In the genomic region with DNA sequence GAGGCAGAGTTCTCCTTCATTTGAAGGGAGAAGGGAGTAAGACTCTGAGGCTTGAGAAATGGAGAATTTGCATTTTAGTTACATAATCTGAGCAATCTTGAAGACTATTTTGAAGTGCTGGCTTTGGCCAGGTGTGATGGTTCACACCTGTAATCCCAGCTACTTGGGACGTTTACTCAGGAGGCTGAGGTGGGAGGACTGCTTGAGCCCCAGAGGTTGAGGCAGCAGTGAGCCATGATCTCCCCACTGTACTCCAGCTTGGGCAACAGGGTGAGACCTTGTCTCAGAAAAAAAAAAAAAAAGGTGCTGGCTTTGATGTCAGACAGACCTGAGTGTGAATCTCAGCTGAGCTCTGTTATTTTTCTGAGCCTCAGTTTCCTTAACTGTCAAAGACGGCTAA, we compare ENCODE assay signal across 16 cellular contexts. TPM values are rescaled to one million over a fixed set of nuclear protein-coding genes. Genes with fewer than 3 reads are reported as not detected.
A peak's percentile ranks its signal among the peaks of the same experiment; 100 is the strongest.
DNase-seq lines count a peak whose midpoint lies in the region; ATAC-seq and TF ChIP-seq lines count a peak whose summit lies in the region.
"Had no signal": no experiment of that assay in that cellular context is flagged by ENCODE, and none has a peak within 500 bp of the region (broad histone marks: within the 10 kb centered on the region; RNA-seq: fewer than 3 reads in every experiment).

No MANE protein-coding gene starts in this region.

- no peak for TF ChIP-seq EP300 in tibial nerve (IDR thresholded peaks at IDR 0.05)

- no peak overlapping the region for H3K4me3 Mint-ChIP-seq in activated naive CD4-positive, alpha-beta T cell treated with anti-CD3 and anti-CD28 coated beads, Interleukin-2, amount 10 ng/mL, durations not matched to agents 7 days and 5 days
- H3K4me3 Mint-ChIP-seq in neural crest cell, result peak overlapping the region; percentile 38
- H3K4me3 Mint-ChIP-seq: activated naive CD8-positive, alpha-beta T cell treated with anti-CD3 and anti-CD28 coated beads, Interleukin-2, amount 50 U/mL, for 24 hours had no signal

- intact Hi-C loops in dorsolateral prefrontal cortex (cut with DNase I), result no loop called here

- ATAC-seq in HG02885 (IDR thresholded peaks at IDR 0.05; ENCODE audit: poor library complexity, unreplicated experiment), result no peak
- ATAC-seq in HG02973 (IDR thresholded peaks at IDR 0.05; ENCODE audit: unreplicated experiment), result no peak
- ATAC-seq: A549; activated naive CD8-positive, alpha-beta T cell treated with anti-CD3 and anti-CD28 coated beads, Interleukin-2, amount 50 U/mL, for 24 hours; sciatic nerve; SK-N-SH treated with all-trans-retinoic acid at 6 μM for 48 hours; stimulated activated naive CD8-positive, alpha-beta T cell treated with anti-CD3 and anti-CD28 coated beads, Interleukin-15, amount 100 ng/mL, for 72 hours had no signal

- H3K4me1 ChIP-seq in tibial nerve, result peaks cover 8 to 97% (median 89%) of the 10 kb centered on the region in 4 donors

- no peaks in the 10 kb centered on the region for H3K36me3 Mint-ChIP-seq in activated naive CD4-positive, alpha-beta T cell treated with anti-CD3 and anti-CD28 coated beads, Interleukin-2, amount 10 ng/mL, durations not matched to agents 7 days and 5 days
- no peaks in the 10 kb centered on the region for H3K36me3 Mint-ChIP-seq in neural crest cell (ENCODE audit: low read depth)

- no peaks in the 10 kb centered on the region for H3K9me3 Mint-ChIP-seq in activated naive CD4-positive, alpha-beta T cell treated with anti-CD3 and anti-CD28 coated beads, Interleukin-2, amount 10 ng/mL, durations not matched to agents 7 days and 5 days
- no peaks in the 10 kb centered on the region for H3K9me3 Mint-ChIP-seq in neural crest cell
- H3K9me3 Mint-ChIP-seq: activated naive CD8-positive, alpha-beta T cell treated with anti-CD3 and anti-CD28 coated beads, Interleukin-2, amount 50 U/mL, for 24 hours; stimulated activated naive CD8-positive, alpha-beta T cell treated with anti-CD3 and anti-CD28 coated beads, Interleukin-15, amount 100 ng/mL, for 72 hours had no signal

- no peak for TF ChIP-seq POLR2A in tibial nerve (IDR thresholded peaks at IDR 0.05)

- no peaks in the 10 kb centered on the region for H3K27me3 Mint-ChIP-seq in activated naive CD4-positive, alpha-beta T cell treated with anti-CD3 and anti-CD28 coated beads, Interleukin-2, amount 10 ng/mL, durations not matched to agents 7 days and 5 days
- H3K27me3 Mint-ChIP-seq in neural crest cell (ENCODE audit: low read depth), result no peaks in the 10 kb centered on the region
- H3K27me3 Mint-ChIP-seq: stimulated activated naive CD8-positive, alpha-beta T cell treated with anti-CD3 and anti-CD28 coated beads, Interleukin-15, amount 100 ng/mL, for 72 hours had no signal

- DNase-seq in activated naive CD4-positive, alpha-beta T cell treated with anti-CD3 and anti-CD28 coated beads, Interleukin-2, amount 10 ng/mL, durations not matched to agents 7 days and 5 days, result peak; percentile 18
- no peak for DNase-seq in activated naive CD4-positive, alpha-beta T cell (lab: John Stamatoyannopoulos, UW)
- DNase-seq in dorsolateral prefrontal cortex, result no peak
- no peak for DNase-seq in neural crest cell (ENCODE audit: low read depth, low spot score)
- DNase-seq in tibial nerve (ENCODE audit: low spot score in 2 of 2), result no peak
- no peak for DNase-seq in NCI-H82 treated with DMSO at 0.1 percent for 48 hours (lab: John Stamatoyannopoulos, UW; ENCODE audit: unreplicated experiment)
- DNase-seq: activated naive CD8-positive, alpha-beta T cell treated with anti-CD3 and anti-CD28 coated beads, Interleukin-2, amount 50 U/mL, for 24 hours; MG63; stimulated activated naive CD8-positive, alpha-beta T cell treated with anti-CD3 and anti-CD28 coated beads, Interleukin-15, amount 100 ng/mL, for 72 hours had no signal

- H3K4me1 Mint-ChIP-seq in activated naive CD4-positive, alpha-beta T cell treated with anti-CD3 and anti-CD28 coated beads, Interleukin-2, amount 10 ng/mL, durations not matched to agents 7 days and 5 days, result peaks cover 79% of the 10 kb centered on the region
- H3K4me1 Mint-ChIP-seq in neural crest cell, result peaks cover 68% of the 10 kb centered on the region

- H3K36me3 ChIP-seq in tibial nerve, result no peaks in the 10 kb centered on the region
- H3K36me3 ChIP-seq: MG63 had no signal

- H3K4me3 ChIP-seq in dorsolateral prefrontal cortex, result no peak overlapping the region
- no peak overlapping the region for H3K4me3 ChIP-seq in tibial nerve
- H3K4me3 ChIP-seq: A549, MG63 had no signal

- TF ChIP-seq CTCF in dorsolateral prefrontal cortex (IDR thresholded peaks at IDR 0.05 in 54 of 56, conservative IDR thresholded peaks at IDR 0.05 in 2 of 56; ENCODE audit: low read depth in 1 of 56, partially characterized antibody in 56 of 56) (no peak), neural crest cell (conservative IDR thresholded peaks at IDR 0.05) (no peak), tibial nerve (IDR thresholded peaks at IDR 0.05) (no peak)

- CTCF ChIA-PET in activated naive CD4-positive, alpha-beta T cell treated with anti-CD3 and anti-CD28 coated beads, Interleukin-2, amount 10 ng/mL, durations not matched to agents 7 days and 5 days (lab: Charles Lee), result interaction anchor here (0.7 to 1.5 kb wide), 2 partner anchors 38 to 40 kb away, joined by 3 to 4 read pairs; no protein-coding TSS in a partner anchor

- no peaks in the 10 kb centered on the region for H3K27me3 ChIP-seq in dorsolateral prefrontal cortex
- H3K27me3 ChIP-seq in tibial nerve, result no peaks in the 10 kb centered on the region
- H3K27me3 ChIP-seq: MG63 had no signal

- H3K27ac ChIP-seq in dorsolateral prefrontal cortex (peak overlapping the region; percentile 71 to 100 (median 100)), tibial nerve (peak overlapping the region; percentile 98 to 100 (median 100))

- no peaks in the 10 kb centered on the region for H3K9me3 ChIP-seq in tibial nerve
- H3K9me3 ChIP-seq: A549, MG63 had no signal

- 82 to 85% methylated on average over 2 of the region's 2 CpGs for WGBS in tibial nerve, 2 donors

- no peak overlapping the region for H3K27ac Mint-ChIP-seq in activated naive CD4-positive, alpha-beta T cell treated with anti-CD3 and anti-CD28 coated beads, Interleukin-2, amount 10 ng/mL, durations not matched to agents 7 days and 5 days
- no peak overlapping the region for H3K27ac Mint-ChIP-seq in neural crest cell (ENCODE audit: unreplicated experiment)
- H3K27ac Mint-ChIP-seq: activated naive CD8-positive, alpha-beta T cell treated with anti-CD3 and anti-CD28 coated beads, Interleukin-2, amount 50 U/mL, for 24 hours had no signal

RNA-seq across cellular contexts. Expression of a gene that starts 12.4 kb away (rescaled TPM):
- total RNA-seq in dorsolateral prefrontal cortex, result 1 to 10 TPM in 101 of 120 experiments, under 1 TPM in 19; 0.41 to 7.1 (median 1.6) TPM
- total RNA-seq in neural crest cell, result 2.7 and 2.9 TPM in 2 replicates
- total RNA-seq in tibial nerve, result 1 to 10 TPM in 2 of 4 donors, not detected in 2; 2.2 to 2.9 TPM

RNA-seq across cellular contexts. Expression of a gene that starts 35.8 kb away (rescaled TPM):
- total RNA-seq in dorsolateral prefrontal cortex (100 to 1,000 TPM in 9 of 120 experiments, 10 to 100 TPM in 111; 12.0 to 124 (median 62.9) TPM), neural crest cell (39.6 and 40.4 TPM in 2 replicates), tibial nerve (100 to 1,000 TPM; 304 to 768 (median 608) TPM)

RNA-seq across cellular contexts. Expression of a gene that starts 51.9 kb away (rescaled TPM):
- total RNA-seq in dorsolateral prefrontal cortex (1 to 10 TPM in 10 of 120 experiments, not detected in 110; 1.3 to 3.1 (median 1.7) TPM), neural crest cell (not detected in 2 replicates), tibial nerve (not detected)
- total RNA-seq: dermis microvascular lymphatic vessel endothelial cell, sciatic nerve had no signal

RNA-seq across cellular contexts. Expression of a gene that starts 56.3 kb away (rescaled TPM):
- total RNA-seq in dorsolateral prefrontal cortex, result 1 to 10 TPM in 33 of 120 experiments, under 1 TPM in 7, not detected in 80; 0.79 to 6.0 (median 1.9) TPM
- total RNA-seq in neural crest cell, result not detected in 2 replicates
- total RNA-seq in tibial nerve, result not detected
- total RNA-seq: dermis microvascular lymphatic vessel endothelial cell, H7, sciatic nerve had no signal
